8 cellular contexts compared by ENCODE assay signal in the genomic region with DNA sequence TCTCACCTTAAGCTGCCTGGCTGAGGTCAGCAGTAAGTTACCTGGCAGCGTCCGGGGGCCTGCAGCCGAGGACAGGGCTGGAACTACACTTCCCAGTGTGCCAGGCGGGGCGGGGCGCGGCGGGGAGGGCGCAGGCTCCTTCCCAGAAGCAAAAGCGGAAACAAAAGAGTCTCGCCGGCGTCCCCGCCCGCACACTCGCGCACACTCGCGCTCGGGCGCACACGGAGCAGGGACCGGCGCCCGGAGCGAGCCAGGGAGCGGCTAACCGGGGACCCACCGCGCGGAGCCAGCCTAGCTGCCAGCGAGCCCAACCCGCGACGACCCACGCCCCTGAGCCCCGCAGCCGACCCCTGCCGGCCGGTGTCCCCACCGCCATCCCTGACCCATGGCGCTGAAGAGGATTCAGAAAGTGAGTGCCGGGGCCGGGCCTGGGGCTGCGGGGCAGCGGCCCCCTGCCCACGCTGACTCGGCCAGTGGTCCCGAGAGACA. TPM values are rescaled to one million over a fixed set of nuclear protein-coding genes. Genes with fewer than 3 reads are reported as not detected.
DNase-seq lines count a peak whose midpoint lies in the region; ATAC-seq and TF ChIP-seq lines count a peak whose summit lies in the region.

UBE2D1 (plus strand) TSS at position 190 of the 489 bp plus-strand sequence; CDS start at position 386, 196 bp downstream.

- H4K20me1 ChIP-seq in KMS-11 (ENCODE audit: insufficient read depth), result no peaks in the 10 kb centered on the region

- no peaks in the 10 kb centered on the region for H3K36me3 ChIP-seq in KMS-11 (ENCODE audit: insufficient read depth)
- no peaks in the 10 kb centered on the region for H3K36me3 ChIP-seq in SJCRH30
- no peaks in the 10 kb centered on the region for H3K36me3 ChIP-seq in neuron (ENCODE audit: insufficient read depth, low read length)

- H2AFZ ChIP-seq in KMS-11 (ENCODE audit: low read depth) (peak within 1 kb of the TSS; percentile 86), neuron (ENCODE audit: low read depth, low read length) (peak within 1 kb of the TSS; percentile 90)

- no peaks in the 10 kb centered on the region for H3K27me3 ChIP-seq in KMS-11 (ENCODE audit: insufficient read depth, low read depth)
- no peaks in the 10 kb centered on the region for H3K27me3 ChIP-seq in SJCRH30
- H3K27me3 ChIP-seq in neuron (ENCODE audit: insufficient read depth, low read length), result peaks cover 9% of the 10 kb centered on the region

- peak; percentile 78 for DNase-seq in EH (ENCODE audit: low read depth)
- DNase-seq in SJCRH30, result peak; percentile 75 to 78
- DNase-seq in activated gamma-delta T cell treated with anti-CD3 and anti-CD28 coated beads, Interleukin-2, amount 50 U/mL, for 16 hours (ENCODE audit: low read depth), result peak; percentile 68
- DNase-seq in foreskin melanocyte, result peak; percentile 57

- H3K4me1 ChIP-seq in KMS-11 (ENCODE audit: low read depth, poor library complexity, severe bottlenecking) (peaks cover 7% of the 10 kb centered on the region), SJCRH30 (no peaks in the 10 kb centered on the region), neuron (ENCODE audit: insufficient read depth, low read length) (peaks cover 13% of the 10 kb centered on the region)

- H3K4me3 ChIP-seq in KMS-11 (IDR thresholded peaks at IDR 0.05; ENCODE audit: insufficient read depth, low read depth, low read length) (no peak within 1 kb of the TSS), SJCRH30 (peak within 1 kb of the TSS; percentile 77), neuron (ENCODE audit: low read length) (peak within 1 kb of the TSS; percentile 92)

- peak within 1 kb of the TSS; percentile 52 for H3K4me2 ChIP-seq in KMS-11

- no peak for TF ChIP-seq CTCF in KMS-11 (conservative IDR thresholded peaks at IDR 0.05; ENCODE audit: low read depth, low read length)
- TF ChIP-seq CTCF in subcutaneous adipose tissue (IDR thresholded peaks at IDR 0.05; ENCODE audit: low read depth), result no peak

- H3K79me2 ChIP-seq in KMS-11 (ENCODE audit: insufficient read depth, low read depth), result peaks cover 13% of the 10 kb centered on the region; the same call in 1 of the 2 replicates

- H3K27ac ChIP-seq in KMS-11 (no peak within 1 kb of the TSS), SJCRH30 (peak within 1 kb of the TSS; percentile 23; the same call in 1 of the 2 replicates)

- peak within 1 kb of the TSS; percentile 70; the same call in 1 of the 2 replicates for H3K9ac ChIP-seq in KMS-11

- peak; percentile 98 for ATAC-seq in GM21737 (IDR thresholded peaks at IDR 0.05; ENCODE audit: unreplicated experiment)

- H3K9me3 ChIP-seq in SJCRH30 (replicated peaks) (no peaks in the 10 kb centered on the region), neuron (ENCODE audit: low read length) (no peaks in the 10 kb centered on the region)

RNA-seq across cellular contexts. Expression of gene UBE2D1, which starts in this region (rescaled TPM):
- total RNA-seq in SJCRH30 (2014; rRNA removed; shearing (Covaris generic)), result 13.6 and 15.4 TPM in 2 replicates
- total RNA-seq in subcutaneous adipose tissue, result 10 to 100 TPM; 11.5 to 34.2 (median 14.6) TPM
